1 cellular context compared by ENCODE assay signal in genomic region chr18:46392576-46392975, GRCh38.
TF ChIP-seq lines count a peak whose summit lies in the region.

No MANE protein-coding gene starts in this region.

TF ChIP-seq in H1, 55 proteins besides CTCF, POLR2A, EP300 and RAD21:
- TF ChIP-seq SRF (IDR thresholded peaks at IDR 0.05; ENCODE audit: low read depth, low read length) (no peak), HDAC2 (IDR thresholded peaks at IDR 0.05; ENCODE audit: borderline replicate concordance in 1 of 2, low read depth in 2 of 2, low read length in 2 of 2) (no peak), KDM4A (IDR thresholded peaks at IDR 0.05; ENCODE audit: low read depth, low read length, severe bottlenecking) (no peak), SP2 (IDR thresholded peaks at IDR 0.05; ENCODE audit: low read length) (no peak), SP1 (IDR thresholded peaks at IDR 0.05; ENCODE audit: low read depth, low read length) (no peak)
TF ChIP-seq in H1: peak in this region for 0.
